In the genomic region with DNA sequence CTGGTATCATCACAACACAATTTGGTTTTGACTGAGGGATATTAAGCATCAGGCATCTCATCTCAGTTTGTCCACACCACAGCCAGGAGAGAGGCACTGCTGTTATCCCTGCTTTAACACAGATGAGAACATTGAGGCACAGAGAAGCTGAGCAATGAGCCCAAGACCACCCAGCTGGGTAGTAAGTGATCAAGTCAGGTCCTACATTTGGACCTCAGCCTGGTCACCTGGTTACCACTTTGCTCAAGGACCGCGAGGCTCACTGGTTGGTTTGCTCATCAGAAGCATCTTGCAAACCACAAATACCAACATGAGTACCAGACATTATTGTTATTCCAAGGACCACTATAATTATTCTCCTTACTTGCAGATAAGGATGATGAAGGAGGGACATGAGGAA, we compare ENCODE assay signal across 25 cellular contexts.
A peak's percentile ranks its signal among the peaks of the same experiment; 100 is the strongest.
DNase-seq lines count a peak whose midpoint lies in the region; ATAC-seq and TF ChIP-seq lines count a peak whose summit lies in the region.
"Had no signal": no experiment of that assay in that cellular context is flagged by ENCODE, and none has a peak within 500 bp of the region (broad histone marks: within the 10 kb centered on the region; RNA-seq: fewer than 3 reads in every experiment).

No MANE protein-coding gene starts in this region.

- no peaks in the 10 kb centered on the region for H3K36me3 ChIP-seq in esophagus muscularis mucosa
- H3K36me3 ChIP-seq in vagina = no peaks in the 10 kb centered on the region
- H3K36me3 ChIP-seq: BE2C, BLaER1 had no signal

- no peaks in the 10 kb centered on the region for H3K4me1 Mint-ChIP-seq in stimulated activated naive CD8-positive, alpha-beta T cell treated with anti-CD3 and anti-CD28 coated beads, Interleukin-15, amount 100 ng/mL, for 72 hours
- H3K4me1 Mint-ChIP-seq: CD14-positive monocyte; CD4-positive, alpha-beta memory T cell; CD4-positive, CD25-positive, alpha-beta regulatory T cell; CD8-positive, alpha-beta memory T cell had no signal

- TF ChIP-seq CTCF in coronary artery (IDR thresholded peaks at IDR 0.05) = no peak
- no peak for TF ChIP-seq CTCF in esophagus muscularis mucosa (IDR thresholded peaks at IDR 0.05)
- no peak for TF ChIP-seq CTCF in vagina (IDR thresholded peaks at IDR 0.05)

- 100% methylated on average over 2 of the region's 2 CpGs for WGBS in esophagus muscularis mucosa

- DNase-seq in coronary artery (ENCODE audit: low spot score) (peak; percentile 16), ecto neural progenitor cell (ENCODE audit: low spot score) (peak; percentile 18), esophagus muscularis mucosa (ENCODE audit: extremely low spot score) (peak; percentile 66), vagina (ENCODE audit: extremely low spot score in 2 of 2) (peak; percentile 54 to 55), NCI-H226 (no peak), amniotic stem cell (lab: John Stamatoyannopoulos, UW) (no peak)
- DNase-seq in stimulated activated naive CD8-positive, alpha-beta T cell treated with anti-CD3 and anti-CD28 coated beads, Interleukin-15, amount 100 ng/mL, for 72 hours = no peak
- DNase-seq: 8988T; ACHN; BE2C; C1 segment of cervical spinal cord; CD4-positive, alpha-beta memory T cell; CD4-positive, CD25-positive, alpha-beta regulatory T cell; CD8-positive, alpha-beta memory T cell; COR-L47; DMS 273 treated with DMSO at 0.1 percent for 48 hours; DMS153; DMS53; DMS79; DND-41; EL; GDM1 had no signal

- H3K27me3 ChIP-seq in esophagus muscularis mucosa (no peaks in the 10 kb centered on the region), vagina (no peaks in the 10 kb centered on the region)
- H3K27me3 ChIP-seq: BE2C, BLaER1 had no signal

- H3K9me3 Mint-ChIP-seq in stimulated activated naive CD8-positive, alpha-beta T cell treated with anti-CD3 and anti-CD28 coated beads, Interleukin-15, amount 100 ng/mL, for 72 hours = peaks cover 0 to 6% of the 10 kb centered on the region in 2 donors

- no peak overlapping the region for H3K27ac Mint-ChIP-seq in stimulated activated naive CD8-positive, alpha-beta T cell treated with anti-CD3 and anti-CD28 coated beads, Interleukin-15, amount 100 ng/mL, for 72 hours
- H3K27ac Mint-ChIP-seq: CD14-positive monocyte; CD4-positive, alpha-beta memory T cell; CD4-positive, CD25-positive, alpha-beta regulatory T cell; CD8-positive, alpha-beta memory T cell had no signal

- no peak for ATAC-seq in stimulated activated naive CD8-positive, alpha-beta T cell treated with anti-CD3 and anti-CD28 coated beads, Interleukin-15, amount 100 ng/mL, for 72 hours
- ATAC-seq: GM12878 had no signal

- intact Hi-C loops in esophagus muscularis mucosa (cut with DNase I) = no loop called here
- intact Hi-C loops in vagina (cut with DNase I) = no loop called here

- H3K27ac ChIP-seq in coronary artery (no peak overlapping the region), esophagus muscularis mucosa (replicated peaks in 1 of 4) (no peak overlapping the region), vagina (no peak overlapping the region)
- H3K27ac ChIP-seq: BLaER1 had no signal

- H3K4me3 ChIP-seq in coronary artery (no peak overlapping the region), esophagus muscularis mucosa (no peak overlapping the region), vagina (no peak overlapping the region)
- H3K4me3 ChIP-seq: BLaER1, GM12878 had no signal

- no peaks in the 10 kb centered on the region for H3K27me3 Mint-ChIP-seq in stimulated activated naive CD8-positive, alpha-beta T cell treated with anti-CD3 and anti-CD28 coated beads, Interleukin-15, amount 100 ng/mL, for 72 hours
- H3K27me3 Mint-ChIP-seq: CD4-positive, alpha-beta memory T cell; CD8-positive, alpha-beta memory T cell had no signal

- TF ChIP-seq EP300 in esophagus muscularis mucosa (IDR thresholded peaks at IDR 0.05) = no peak

- TF ChIP-seq POLR2A in esophagus muscularis mucosa (IDR thresholded peaks at IDR 0.05; ENCODE audit: low read depth) (no peak), vagina (IDR thresholded peaks at IDR 0.05) (no peak)

- H3K4me1 ChIP-seq in esophagus muscularis mucosa (no peaks in the 10 kb centered on the region), vagina (no peaks in the 10 kb centered on the region)
- H3K4me1 ChIP-seq: BE2C, BLaER1 had no signal

- H3K9me3 ChIP-seq in esophagus muscularis mucosa (peaks cover 0 to 5% (median 0%) of the 10 kb centered on the region in 4 donors), vagina (no peaks in the 10 kb centered on the region)
- H3K9me3 ChIP-seq: BE2C had no signal

- H3K4me3 Mint-ChIP-seq in stimulated activated naive CD8-positive, alpha-beta T cell treated with anti-CD3 and anti-CD28 coated beads, Interleukin-15, amount 100 ng/mL, for 72 hours = no peak overlapping the region
- H3K4me3 Mint-ChIP-seq: CD14-positive monocyte; CD4-positive, alpha-beta memory T cell; CD4-positive, CD25-positive, alpha-beta regulatory T cell; CD8-positive, alpha-beta memory T cell had no signal

Comparison
In these comparisons a context has a peak if more than half of its experiments do, and no peak if none do; other contexts are left out.
1. DNase-seq: peak in coronary artery (single experiment), ecto neural progenitor cell (single experiment), esophagus muscularis mucosa (single experiment) and vagina (2 of 2); none in stimulated activated naive CD8-positive, alpha-beta T cell treated with anti-CD3 and anti-CD28 coated beads, Interleukin-15, amount 100 ng/mL, for 72 hours (0 of 2), NCI-H226 (single experiment) and amniotic stem cell (single experiment).